ENCODE assay signal across 11 cellular contexts in genomic region chr1:223765719-223766340, GRCh38. TPM values are rescaled to one million over a fixed set of nuclear protein-coding genes. Genes with fewer than 3 reads are reported as not detected.
DNase-seq lines count a peak whose midpoint lies in the region; TF ChIP-seq lines count a peak whose summit lies in the region.
"Had no signal": no experiment of that assay in that cellular context is flagged by ENCODE, and none has a peak within 500 bp of the region (broad histone marks: within the 10 kb centered on the region; RNA-seq: fewer than 3 reads in every experiment).

No MANE protein-coding gene starts in this region.

- H4K20me1 ChIP-seq in mammary epithelial cell (ENCODE audit: insufficient read depth, low read length) = no peaks in the 10 kb centered on the region

- H3K4me1 Mint-ChIP-seq in MCF 10A (ENCODE audit: insufficient read depth, unreplicated experiment) = peaks cover 16% of the 10 kb centered on the region
- H3K4me1 Mint-ChIP-seq in glutamatergic neuron (ENCODE audit: low read depth, unreplicated experiment) = no peaks in the 10 kb centered on the region

- H3K36me3 ChIP-seq in mammary epithelial cell (ENCODE audit: insufficient read depth, low read length) = peaks cover 56% of the 10 kb centered on the region

- DNase-seq in MCF 10A (ENCODE audit: unreplicated experiment) = no peak
- no peak for DNase-seq in mammary epithelial cell
- DNase-seq in NCI-H748 (lab: John Stamatoyannopoulos, UW; ENCODE audit: unreplicated experiment) = peak; percentile 94
- DNase-seq in glutamatergic neuron = no peak
- no peak for DNase-seq in substantia nigra (lab: John Stamatoyannopoulos, UW)
- DNase-seq in stimulated activated CD4-positive, alpha-beta T cell treated with anti-CD3 and anti-CD28 coated beads, Interleukin-15, amount 100 ng/mL, for 24 hours = no peak
- DNase-seq in ureter (ENCODE audit: low spot score) = no peak
- no peak for DNase-seq in activated CD4-positive, CD25-positive, alpha-beta regulatory T cell (lab: John Stamatoyannopoulos, UW)
- DNase-seq: esophagus squamous epithelium, IMR-90, lower lobe of right lung had no signal

- no peaks in the 10 kb centered on the region for H3K27me3 Mint-ChIP-seq in MCF 10A (ENCODE audit: insufficient read depth, unreplicated experiment)
- H3K27me3 Mint-ChIP-seq in glutamatergic neuron (ENCODE audit: unreplicated experiment) = no peaks in the 10 kb centered on the region

- no peak overlapping the region for H3K4me3 ChIP-seq in mammary epithelial cell (replicated peaks in 1 of 3; ENCODE audit: insufficient read depth in 1 of 3, low read depth in 2 of 3, low read length in 3 of 3)
- H3K4me3 ChIP-seq: esophagus squamous epithelium, lower lobe of right lung had no signal

- peaks cover 8% of the 10 kb centered on the region for H3K79me2 ChIP-seq in mammary epithelial cell (ENCODE audit: insufficient read depth, low read length)

- no peaks in the 10 kb centered on the region for H3K27me3 ChIP-seq in mammary epithelial cell (ENCODE audit: insufficient read depth, low read length)
- H3K27me3 ChIP-seq: esophagus squamous epithelium had no signal

- POLR2A ChIA-PET in MCF 10A (lab: Yijun Ruan, JAX) = interaction anchor here (1.0 kb wide), 1 partner anchor 33 kb away, joined by 3 read pairs; no protein-coding TSS in a partner anchor

- intact Hi-C loops in MCF 10A (cut with micrococcal nuclease) = no loop called here
- intact Hi-C loops in mammary epithelial cell (cut with micrococcal nuclease) = no loop called here

- H3K4me3 Mint-ChIP-seq in MCF 10A (ENCODE audit: unreplicated experiment) (no peak overlapping the region), glutamatergic neuron (ENCODE audit: unreplicated experiment) (no peak overlapping the region)

- H3K27ac Mint-ChIP-seq in MCF 10A (ENCODE audit: low read depth, unreplicated experiment) (peak overlapping the region; percentile 49), glutamatergic neuron (ENCODE audit: unreplicated experiment) (peak overlapping the region; percentile 17)

- in situ Hi-C loops in mammary epithelial cell (cut with MboI; ENCODE audit: low sequenced_read_pairs in 2 of 2) = no loop called here

- dilution Hi-C loops in mammary epithelial cell (cut with HindIII; ENCODE audit: low sequenced_read_pairs) = no loop called here

- WGBS in mammary epithelial cell (ENCODE audit: low coverage, missing lambda C conversion rate) = 100% methylated on average over 4 of the region's 7 CpGs

- H3K27ac ChIP-seq in mammary epithelial cell (ENCODE audit: insufficient read depth, low read depth, low read length) (no peak overlapping the region), substantia nigra (ENCODE audit: low read depth, low read length, poor library complexity, severe bottlenecking) (peak overlapping the region; percentile 94)
- H3K27ac ChIP-seq: esophagus squamous epithelium, lower lobe of right lung had no signal

- CTCF ChIA-PET in MCF 10A (lab: Yijun Ruan, JAX) (interaction anchor here (0.8 to 2.3 kb wide), 4 partner anchors 8 to 70 kb away, joined by 4 to 7 read pairs (median 6); no protein-coding TSS in a partner anchor), mammary epithelial cell (lab: Charles Lee; ENCODE audit: low non-redundant PET) (no interaction called here)

- BruUV-seq in MCF 10A (replicated peaks; lab: Mats Ljungman, UMichigan) (no TSS peak), mammary epithelial cell (replicated peaks; lab: Mats Ljungman, UMichigan) (no TSS peak)

- TF ChIP-seq CTCF in MCF 10A (IDR thresholded peaks at IDR 0.05; ENCODE audit: unreplicated experiment) (no peak), mammary epithelial cell (conservative IDR thresholded peaks at IDR 0.05 in 1 of 2, IDR thresholded peaks at IDR 0.05 in 1 of 2; ENCODE audit: extremely low read depth in 1 of 2, insufficient read depth in 1 of 2, low read depth in 1 of 2, low read length in 2 of 2) (no peak), glutamatergic neuron (IDR thresholded peaks at IDR 0.05; ENCODE audit: partially characterized antibody, unreplicated experiment) (no peak)

- H3K9me3 ChIP-seq in mammary epithelial cell (replicated peaks; ENCODE audit: insufficient read depth, low read length) = no peaks in the 10 kb centered on the region
- H3K9me3 ChIP-seq: esophagus squamous epithelium, lower lobe of right lung had no signal

- H3K36me3 Mint-ChIP-seq in MCF 10A (ENCODE audit: insufficient read depth, unreplicated experiment) (peaks cover 89% of the 10 kb centered on the region), glutamatergic neuron (ENCODE audit: unreplicated experiment) (no peaks in the 10 kb centered on the region)

- no peak overlapping the region for H3K9ac ChIP-seq in mammary epithelial cell (ENCODE audit: insufficient read depth, low read length)

- H3K4me2 ChIP-seq in mammary epithelial cell (ENCODE audit: insufficient read depth, low read depth, low read length) = no peak overlapping the region

- H3K9me3 Mint-ChIP-seq in MCF 10A (ENCODE audit: unreplicated experiment) = no peaks in the 10 kb centered on the region
- peaks cover 4% of the 10 kb centered on the region for H3K9me3 Mint-ChIP-seq in glutamatergic neuron (ENCODE audit: unreplicated experiment)

- peaks cover 2% of the 10 kb centered on the region for H3K4me1 ChIP-seq in mammary epithelial cell (ENCODE audit: insufficient read depth, low read length)

- no peak overlapping the region for H2AFZ ChIP-seq in mammary epithelial cell (ENCODE audit: low read depth, low read length)

RNA-seq across cellular contexts. Expression of gene CAPN2, which starts 53.5 kb away (rescaled TPM):
- total RNA-seq in MCF 10A (2022) (513 and 622 TPM in 2 replicates), mammary epithelial cell (100 to 1,000 TPM; 270 to 454 TPM), glutamatergic neuron (ENCODE audit: unreplicated experiment) (25.6 TPM), ureter (151 TPM)
- 234 TPM for polyA plus RNA-seq in mammary epithelial cell
- polyA minus RNA-seq in mammary epithelial cell = 517 TPM
